In genomic region chr11:89443366-89444303, GRCh38 we compare ENCODE assay signal across 16 cellular contexts. TPM values are rescaled to one million over a fixed set of nuclear protein-coding genes. Genes with fewer than 3 reads are reported as not detected.
DNase-seq lines count a peak whose midpoint lies in the region; FAIRE-seq and TF ChIP-seq lines count a peak whose summit lies in the region.
"Had no signal": no experiment of that assay in that cellular context is flagged by ENCODE, and none has a peak within 500 bp of the region (broad histone marks: within the 10 kb centered on the region; RNA-seq: fewer than 3 reads in every experiment).

No MANE protein-coding gene starts in this region.

- POLR2A ChIA-PET in activated CD4-positive, alpha-beta memory T cell treated with anti-CD3 and anti-CD28 coated beads, Interleukin-2, amount 10 ng/mL, durations not matched to agents 7 days and 5 days (lab: Charles Lee): no interaction called here

- H3K4me1 Mint-ChIP-seq in nephron: no peaks in the 10 kb centered on the region
- H3K4me1 Mint-ChIP-seq in activated CD4-positive, alpha-beta memory T cell treated with anti-CD3 and anti-CD28 coated beads, Interleukin-2, amount 10 ng/mL, durations not matched to agents 7 days and 5 days: no peaks in the 10 kb centered on the region

- DNase-seq in NCI-H82 (lab: John Stamatoyannopoulos, UW): peak; percentile 3
- DNase-seq in NCI-H82 treated with DMSO at 0.1 percent for 48 hours (lab: John Stamatoyannopoulos, UW; ENCODE audit: unreplicated experiment): no peak
- DNase-seq in dedifferentiated amniotic fluid mesenchymal stem cell (ENCODE audit: extremely low spot score): peak; percentile 39
- peak; percentile 31 for DNase-seq in retinal pigment epithelial cell (ENCODE audit: low read depth)
- no peak for DNase-seq in GM19239 (ENCODE audit: insufficient read length, low spot score)
- no peak for DNase-seq in activated CD4-positive, alpha-beta memory T cell treated with anti-CD3 and anti-CD28 coated beads, Interleukin-2, amount 10 ng/mL, durations not matched to agents 7 days and 5 days
- DNase-seq in NCI-H2029 treated with DMSO at 0.1 percent for 48 hours (lab: John Stamatoyannopoulos, UW): no peak
- DNase-seq: DMS 273 treated with DMSO at 0.1 percent for 48 hours, HFFc6, NCI-H1092 treated with DMSO at 0.1 percent for 48 hours, NCI-H187 treated with DMSO at 0.1 percent for 48 hours, NCI-H510A treated with DMSO at 0.1 percent for 48 hours, PC-9 had no signal

- H3K9me3 Mint-ChIP-seq in nephron: no peaks in the 10 kb centered on the region
- no peaks in the 10 kb centered on the region for H3K9me3 Mint-ChIP-seq in activated CD4-positive, alpha-beta memory T cell treated with anti-CD3 and anti-CD28 coated beads, Interleukin-2, amount 10 ng/mL, durations not matched to agents 7 days and 5 days
- H3K9me3 Mint-ChIP-seq: HFFc6 had no signal

- CTCF ChIA-PET in activated CD4-positive, alpha-beta memory T cell treated with anti-CD3 and anti-CD28 coated beads, Interleukin-2, amount 10 ng/mL, durations not matched to agents 7 days and 5 days (lab: Charles Lee): interaction anchor here (0.7 kb wide), 1 partner anchor 721 kb away, joined by 3 read pairs; no protein-coding TSS in a partner anchor

- H3K36me3 Mint-ChIP-seq in nephron (ENCODE audit: low read depth): peaks cover 32% of the 10 kb centered on the region
- H3K36me3 Mint-ChIP-seq in activated CD4-positive, alpha-beta memory T cell treated with anti-CD3 and anti-CD28 coated beads, Interleukin-2, amount 10 ng/mL, durations not matched to agents 7 days and 5 days (ENCODE audit: low read depth): no peaks in the 10 kb centered on the region

- no peaks in the 10 kb centered on the region for H3K27me3 Mint-ChIP-seq in nephron (ENCODE audit: low read depth)
- no peaks in the 10 kb centered on the region for H3K27me3 Mint-ChIP-seq in activated CD4-positive, alpha-beta memory T cell treated with anti-CD3 and anti-CD28 coated beads, Interleukin-2, amount 10 ng/mL, durations not matched to agents 7 days and 5 days

- peak overlapping the region; percentile 57 to 67 (median 67) for H3K27ac Mint-ChIP-seq in nephron
- H3K27ac Mint-ChIP-seq in activated CD4-positive, alpha-beta memory T cell treated with anti-CD3 and anti-CD28 coated beads, Interleukin-2, amount 10 ng/mL, durations not matched to agents 7 days and 5 days: no peak overlapping the region
- H3K27ac Mint-ChIP-seq: HFFc6 had no signal

- FAIRE-seq in GM19239 (lab: Jason Lieb, UNC): no peak

- no peak overlapping the region for H3K4me3 Mint-ChIP-seq in nephron
- no peak overlapping the region for H3K4me3 Mint-ChIP-seq in activated CD4-positive, alpha-beta memory T cell treated with anti-CD3 and anti-CD28 coated beads, Interleukin-2, amount 10 ng/mL, durations not matched to agents 7 days and 5 days
- H3K4me3 Mint-ChIP-seq: HFFc6 had no signal

- TF ChIP-seq CTCF in nephron (IDR thresholded peaks at IDR 0.05; ENCODE audit: unreplicated experiment in 3 of 3): no peak
- TF ChIP-seq CTCF in retinal pigment epithelial cell (conservative IDR thresholded peaks at IDR 0.05; ENCODE audit: low read depth, low read length): no peak

- H3K4me3 ChIP-seq in retinal pigment epithelial cell (ENCODE audit: low read length): no peak overlapping the region
- H3K4me3 ChIP-seq: PC-9 had no signal

RNA-seq across cellular contexts. Expression of gene NOX4, which starts 47.5 kb away (rescaled TPM):
- total RNA-seq in activated CD4-positive, alpha-beta memory T cell treated with anti-CD3 and anti-CD28 coated beads, Interleukin-2, amount 10 ng/mL, durations not matched to agents 7 days and 5 days: not detected
- total RNA-seq: A172, MCF 10A, PC-9 had no signal

Comparison
In these comparisons a context has a peak if more than half of its experiments do, and no peak if none do; other contexts are left out.
1. DNase-seq: peak in NCI-H82 (single experiment), dedifferentiated amniotic fluid mesenchymal stem cell (single experiment) and retinal pigment epithelial cell (single experiment); none in NCI-H82 treated with DMSO at 0.1 percent for 48 hours (single experiment), GM19239 (single experiment), activated CD4-positive, alpha-beta memory T cell treated with anti-CD3 and anti-CD28 coated beads, Interleukin-2, amount 10 ng/mL, durations not matched to agents 7 days and 5 days (single experiment) and NCI-H2029 treated with DMSO at 0.1 percent for 48 hours (single experiment).